In the genomic region with DNA sequence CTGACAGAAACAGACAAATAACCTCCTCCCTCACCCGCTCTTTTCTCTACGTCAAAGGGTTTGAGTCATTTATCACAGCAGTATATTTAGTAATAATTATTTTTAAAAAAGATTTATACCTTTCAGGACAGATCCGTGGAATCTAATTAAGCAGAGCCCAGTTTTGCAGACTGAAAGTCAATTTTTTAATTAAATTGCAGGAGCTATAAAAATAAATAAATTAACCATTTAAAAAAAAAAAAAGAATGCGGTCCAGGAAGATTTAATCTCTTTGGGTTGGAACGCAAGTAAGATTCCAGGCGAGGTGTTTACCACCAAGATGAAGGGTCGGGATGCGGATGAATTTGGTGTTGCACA, we compare ENCODE assay signal across 1 cellular context.
TF ChIP-seq lines count a peak whose summit lies in the region.

No MANE protein-coding gene starts in this region.

TF ChIP-seq in HepG2, 621 proteins besides CTCF, POLR2A, EP300 and RAD21:
- TF ChIP-seq, protein P1, sequence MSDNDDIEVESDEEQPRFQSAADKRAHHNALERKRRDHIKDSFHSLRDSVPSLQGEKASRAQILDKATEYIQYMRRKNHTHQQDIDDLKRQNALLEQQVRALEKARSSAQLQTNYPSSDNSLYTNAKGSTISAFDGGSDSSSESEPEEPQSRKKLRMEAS (IDR thresholded peaks at IDR 0.05), result no peak
- TF ChIP-seq ZFP90 (CRISPR knock-in tag; IDR thresholded peaks at IDR 0.05; ENCODE audit: borderline replicate concordance), result no peak
- no peak for TF ChIP-seq ZNF556 (CRISPR knock-in tag; IDR thresholded peaks at IDR 0.05; ENCODE audit: borderline replicate concordance)
- no peak for TF ChIP-seq STAT5B (CRISPR knock-in tag; IDR thresholded peaks at IDR 0.05)
- TF ChIP-seq HNF4A (CRISPR knock-in tag; IDR thresholded peaks at IDR 0.05), result no peak
- no peak for TF ChIP-seq MZF1 (CRISPR knock-in tag; IDR thresholded peaks at IDR 0.05; ENCODE audit: borderline replicate concordance)
- TF ChIP-seq, protein P2, sequence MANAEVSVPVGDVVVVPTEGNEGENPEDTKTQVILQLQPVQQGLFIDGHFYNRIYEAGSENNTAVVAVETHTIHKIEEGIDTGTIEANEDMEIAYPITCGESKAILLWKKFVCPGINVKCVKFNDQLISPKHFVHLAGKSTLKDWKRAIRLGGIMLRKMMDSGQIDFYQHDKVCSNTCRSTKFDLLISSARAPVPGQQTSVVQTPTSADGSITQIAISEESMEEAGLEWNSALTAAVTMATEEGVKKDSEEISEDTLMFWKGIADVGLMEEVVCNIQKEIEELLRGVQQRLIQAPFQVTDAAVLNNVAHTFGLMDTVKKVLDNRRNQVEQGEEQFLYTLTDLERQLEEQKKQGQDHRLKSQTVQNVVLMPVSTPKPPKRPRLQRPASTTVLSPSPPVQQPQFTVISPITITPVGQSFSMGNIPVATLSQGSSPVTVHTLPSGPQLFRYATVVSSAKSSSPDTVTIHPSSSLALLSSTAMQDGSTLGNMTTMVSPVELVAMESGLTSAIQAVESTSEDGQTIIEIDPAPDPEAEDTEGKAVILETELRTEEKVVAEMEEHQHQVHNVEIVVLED (CRISPR knock-in tag; IDR thresholded peaks at IDR 0.05; ENCODE audit: borderline replicate concordance), result no peak
- no peak for TF ChIP-seq TBP (CRISPR knock-in tag; IDR thresholded peaks at IDR 0.05)
- TF ChIP-seq FOXK1 (CRISPR knock-in tag; IDR thresholded peaks at IDR 0.05; ENCODE audit: borderline replicate concordance, low read depth), result no peak
